ENCODE assay signal across 7 cellular contexts in genomic region chrX:154458116-154458953, GRCh38. TPM values are rescaled to one million over a fixed set of nuclear protein-coding genes. Genes with fewer than 3 reads are reported as not detected.
DNase-seq lines count a peak whose midpoint lies in the region; ATAC-seq and TF ChIP-seq lines count a peak whose summit lies in the region.

Gene PLXNA3, plus strand, starts transcription at chrX:154458281. Its CDS starts 1,903 bp downstream, at chrX:154460184.

- DNase-seq in RWPE2 (ENCODE audit: low spot score): no peak
- DNase-seq in heart right ventricle: peak; percentile 14 to 54
- DNase-seq in prostate gland (ENCODE audit: low spot score): no peak

- H3K27me3 Mint-ChIP-seq in activated naive CD4-positive, alpha-beta T cell treated with anti-CD3 and anti-CD28 coated beads, Interleukin-2, amount 50 U/mL, for 24 hours: no peaks in the 10 kb centered on the region

- H3K27ac ChIP-seq in RWPE2 (ENCODE audit: poor library complexity, severe bottlenecking): peak within 1 kb of the TSS; percentile 60
- H3K27ac ChIP-seq in heart right ventricle: peak within 1 kb of the TSS; percentile 43 to 84 (median 66)
- peak within 1 kb of the TSS; percentile 73 to 77 for H3K27ac ChIP-seq in prostate gland

- WGBS in heart right ventricle, 2 donors: 2 to 3% methylated on average over 9 to 62 of the region's 88 CpGs
- 0% methylated on average over 4 of the region's 88 CpGs for WGBS in prostate gland

- H3K4me3 Mint-ChIP-seq in activated naive CD4-positive, alpha-beta T cell treated with anti-CD3 and anti-CD28 coated beads, Interleukin-2, amount 50 U/mL, for 24 hours: peak within 1 kb of the TSS; percentile 91

- peak within 1 kb of the TSS; percentile 90 for H3K4me3 ChIP-seq in RWPE2 (ENCODE audit: severe bottlenecking)
- H3K4me3 ChIP-seq in heart right ventricle: peak within 1 kb of the TSS; percentile 21 to 71 (median 62)
- peak within 1 kb of the TSS; percentile 52 to 53 for H3K4me3 ChIP-seq in prostate gland

- peak; percentile 15 for TF ChIP-seq POLR2A in prostate gland (IDR thresholded peaks at IDR 0.05)

- H3K4me1 Mint-ChIP-seq in activated naive CD4-positive, alpha-beta T cell treated with anti-CD3 and anti-CD28 coated beads, Interleukin-2, amount 50 U/mL, for 24 hours: peaks cover 5% of the 10 kb centered on the region

- H3K36me3 ChIP-seq in RWPE2 (ENCODE audit: low read depth): peaks cover 8% of the 10 kb centered on the region
- H3K36me3 ChIP-seq in heart right ventricle: peaks cover 0 to 11% (median 0%) of the 10 kb centered on the region in 9 donors
- H3K36me3 ChIP-seq in prostate gland: no peaks in the 10 kb centered on the region

- TF ChIP-seq CTCF in RWPE2 (IDR thresholded peaks at IDR 0.05; ENCODE audit: poor library complexity, severe bottlenecking): no peak
- TF ChIP-seq CTCF in heart right ventricle (IDR thresholded peaks at IDR 0.05): no peak
- no peak for TF ChIP-seq CTCF in prostate gland (IDR thresholded peaks at IDR 0.05)

- H3K4me1 ChIP-seq in RWPE2 (ENCODE audit: insufficient read depth, poor library complexity, severe bottlenecking) (no peaks in the 10 kb centered on the region), heart right ventricle (peaks cover 0 to 9% (median 5%) of the 10 kb centered on the region in 9 donors), prostate gland (replicated peaks) (peaks cover 3% of the 10 kb centered on the region)

- intact Hi-C loops in heart right ventricle (cut with DNase I) (loop anchor here in 1 of 10 donors (10.0 kb wide), 1 partner anchor 56 kb away; the partner anchor contains the start of gene FAM3A), prostate gland (cut with DNase I) (no loop called here)

- peak within 1 kb of the TSS; percentile 97 for H3K27ac Mint-ChIP-seq in activated naive CD4-positive, alpha-beta T cell treated with anti-CD3 and anti-CD28 coated beads, Interleukin-2, amount 50 U/mL, for 24 hours

- H3K9me3 ChIP-seq in RWPE2 (ENCODE audit: severe bottlenecking) (no peaks in the 10 kb centered on the region), heart right ventricle (no peaks in the 10 kb centered on the region), prostate gland (no peaks in the 10 kb centered on the region)

- no peaks in the 10 kb centered on the region for H3K9me3 Mint-ChIP-seq in activated naive CD4-positive, alpha-beta T cell treated with anti-CD3 and anti-CD28 coated beads, Interleukin-2, amount 50 U/mL, for 24 hours

- no peaks in the 10 kb centered on the region for H3K27me3 ChIP-seq in RWPE2 (ENCODE audit: insufficient read depth, poor library complexity, severe bottlenecking)
- peaks cover 0 to 6% (median 0%) of the 10 kb centered on the region in 7 donors for H3K27me3 ChIP-seq in heart right ventricle
- H3K27me3 ChIP-seq in prostate gland (replicated peaks; ENCODE audit: insufficient read depth): no peaks in the 10 kb centered on the region

- peak; percentile 56 for ATAC-seq in GM18867 (IDR thresholded peaks at IDR 0.05; ENCODE audit: unreplicated experiment)
- ATAC-seq in HG02884 (IDR thresholded peaks at IDR 0.05; ENCODE audit: unreplicated experiment): peak; percentile 54
- ATAC-seq in RWPE2 (ENCODE audit: low read depth): peak; percentile 54
- peak; percentile 35 to 86 (median 56) for ATAC-seq in heart right ventricle
- ATAC-seq in GM18870 (IDR thresholded peaks at IDR 0.05; ENCODE audit: unreplicated experiment): no peak

- peaks cover 1% of the 10 kb centered on the region for H3K36me3 Mint-ChIP-seq in activated naive CD4-positive, alpha-beta T cell treated with anti-CD3 and anti-CD28 coated beads, Interleukin-2, amount 50 U/mL, for 24 hours

RNA-seq across cellular contexts. Expression of gene PLXNA3, which starts in this region (rescaled TPM):
- total RNA-seq in heart right ventricle: 10 to 100 TPM; 11.6 to 35.3 (median 16.7) TPM
- 10 to 100 TPM in 1 of 2 donors, 1 to 10 TPM in 1; 9.7 to 18.9 TPM for polyA plus RNA-seq in heart right ventricle
- total RNA-seq in prostate gland: 10 to 100 TPM; 15.7 to 21.0 TPM

Comparison
In these comparisons a context has a peak if more than half of its experiments do, and no peak if none do; other contexts are left out.
1. DNase-seq: peak in heart right ventricle (2 of 2); none in RWPE2 (single experiment) and prostate gland (single experiment).
2. Peak in every context shown above with its lines, with median percentiles within 50 percentile points of each other: H3K27ac ChIP-seq and H3K4me3 ChIP-seq.